12 cellular contexts compared by ENCODE assay signal in genomic region chr5:15794117-15794985, GRCh38.
DNase-seq lines count a peak whose midpoint lies in the region; ATAC-seq and TF ChIP-seq lines count a peak whose summit lies in the region.
"Had no signal": no experiment of that assay in that cellular context is flagged by ENCODE, and none has a peak within 500 bp of the region (broad histone marks: within the 10 kb centered on the region; RNA-seq: fewer than 3 reads in every experiment).

No MANE protein-coding gene starts in this region.

- peak overlapping the region in 1 of 4 donors; percentile 19 for H3K27ac ChIP-seq in upper lobe of left lung

- H3K4me1 ChIP-seq in upper lobe of left lung: peaks cover 4 to 19% (median 9%) of the 10 kb centered on the region in 4 donors

- TF ChIP-seq CTCF in fibroblast of villous mesenchyme (IDR thresholded peaks at IDR 0.05; ENCODE audit: insufficient read depth, low read depth, low read length): peak; percentile 32
- TF ChIP-seq CTCF in retinal pigment epithelial cell (conservative IDR thresholded peaks at IDR 0.05; ENCODE audit: low read depth, low read length): peak; percentile 47
- TF ChIP-seq CTCF in upper lobe of left lung (IDR thresholded peaks at IDR 0.05): peak in 3 of 6 experiments; percentile 9 to 28 (median 23)

- H3K36me3 ChIP-seq in upper lobe of left lung: no peaks in the 10 kb centered on the region

- ATAC-seq in GM19351 (IDR thresholded peaks at IDR 0.05; ENCODE audit: unreplicated experiment): no peak
- no peak for ATAC-seq in HG03175 (IDR thresholded peaks at IDR 0.05; ENCODE audit: unreplicated experiment)
- no peak for ATAC-seq in stimulated activated naive CD8-positive, alpha-beta T cell treated with anti-CD3 and anti-CD28 coated beads, Interleukin-15, Interleukin-2, amounts not matched to agents 100 U/mL and 50 U/mL, for 24 hours
- ATAC-seq in upper lobe of left lung (ENCODE audit: low FRiP score in 2 of 2): no peak
- ATAC-seq: activated CD4-positive, alpha-beta T cell treated with anti-CD3 and anti-CD28 coated beads for 36 hours; activated naive CD8-positive, alpha-beta T cell treated with anti-CD3 and anti-CD28 coated beads, Interleukin-2, amount 50 U/mL, for 24 hours had no signal

- no peak for TF ChIP-seq POLR2A in upper lobe of left lung (IDR thresholded peaks at IDR 0.05)

- no peaks in the 10 kb centered on the region for H3K27me3 ChIP-seq in upper lobe of left lung

- in situ Hi-C loops in SK-MEL-5 (cut with HindIII; ENCODE audit: low pct_unique_long_range_greater_than_20kb, low sequenced_read_pairs): no loop called here

- H3K4me3 ChIP-seq in fibroblast of villous mesenchyme (ENCODE audit: low read depth, low read length) (no peak overlapping the region), retinal pigment epithelial cell (ENCODE audit: low read length) (no peak overlapping the region), upper lobe of left lung (no peak overlapping the region)

- WGBS in upper lobe of left lung, 2 donors: 48% methylated on average over 5 of the region's 5 CpGs

- no peak for TF ChIP-seq EP300 in upper lobe of left lung (IDR thresholded peaks at IDR 0.05)

- peak; percentile 40 for DNase-seq in HCEC 1CT
- peak; percentile 80 for DNase-seq in SK-MEL-5 (ENCODE audit: low read depth, low spot score)
- peak; percentile 15 for DNase-seq in fibroblast of villous mesenchyme (ENCODE audit: low read depth)
- no peak for DNase-seq in retinal pigment epithelial cell (ENCODE audit: low read depth)
- DNase-seq in stimulated activated naive CD8-positive, alpha-beta T cell treated with anti-CD3 and anti-CD28 coated beads, Interleukin-15, Interleukin-2, amounts not matched to agents 100 U/mL and 50 U/mL, for 24 hours: no peak
- no peak for DNase-seq in upper lobe of left lung
- DNase-seq: activated CD4-positive, alpha-beta T cell treated with anti-CD3 and anti-CD28 coated beads for 36 hours; activated naive CD8-positive, alpha-beta T cell treated with anti-CD3 and anti-CD28 coated beads, Interleukin-2, amount 50 U/mL, for 24 hours; NCI-H526 treated with DMSO at 0.1 percent for 48 hours; stimulated activated CD4-positive, alpha-beta T cell treated with anti-CD3 and anti-CD28 coated beads, Interleukin-2, amount 100 ng/mL, for 24 hours had no signal

- no peaks in the 10 kb centered on the region for H3K9me3 ChIP-seq in upper lobe of left lung

Comparison
In these comparisons a context has a peak if more than half of its experiments do, and no peak if none do; other contexts are left out.
1. DNase-seq: peak in HCEC 1CT (single experiment), SK-MEL-5 (single experiment) and fibroblast of villous mesenchyme (single experiment); none in retinal pigment epithelial cell (single experiment), stimulated activated naive CD8-positive, alpha-beta T cell treated with anti-CD3 and anti-CD28 coated beads, Interleukin-15, Interleukin-2, amounts not matched to agents 100 U/mL and 50 U/mL, for 24 hours (single experiment) and upper lobe of left lung (0 of 2).